In genomic region chr9:80059191-80059590, GRCh38 we compare ENCODE assay signal across 21 cellular contexts.
A peak's percentile ranks its signal among the peaks of the same experiment; 100 is the strongest.
DNase-seq lines count a peak whose midpoint lies in the region; FAIRE-seq and TF ChIP-seq lines count a peak whose summit lies in the region.
"Had no signal": no experiment of that assay in that cellular context is flagged by ENCODE, and none has a peak within 500 bp of the region (broad histone marks: within the 10 kb centered on the region; RNA-seq: fewer than 3 reads in every experiment).

No MANE protein-coding gene starts in this region.

- no peak overlapping the region for H3K4ac ChIP-seq in mesendoderm (ENCODE audit: low read depth, low read length)

- H2BK15ac ChIP-seq in mesendoderm (replicated peaks; ENCODE audit: low read depth) = no peak overlapping the region

- H3K36me3 ChIP-seq in mesendoderm (ENCODE audit: control insufficient read depth, insufficient read depth, low read length) = no peaks in the 10 kb centered on the region
- H3K36me3 ChIP-seq: BLaER1 treated with 17β-estradiol and CSF1 and Interleukin-3, amounts not matched to agents 10 nM and 100 nM had no signal

- peak; percentile 66 for FAIRE-seq in H54 (lab: Jason Lieb, UNC)
- FAIRE-seq: A549, D721Med, G401.6, GM12891, GM19239 had no signal

- H3K23ac ChIP-seq in mesendoderm (ENCODE audit: low read length) = no peak overlapping the region

- H2BK120ac ChIP-seq in mesendoderm (ENCODE audit: low read depth, low read length) = no peak overlapping the region

- no peaks in the 10 kb centered on the region for H3K79me2 ChIP-seq in mesendoderm (ENCODE audit: control insufficient read depth, insufficient read depth, low read length)

- H3K79me1 ChIP-seq in mesendoderm (ENCODE audit: low read length) = no peaks in the 10 kb centered on the region

- no peak overlapping the region for H4K8ac ChIP-seq in mesendoderm (ENCODE audit: low read depth, low read length)

- no peak overlapping the region for H3K9ac ChIP-seq in mesendoderm (ENCODE audit: low read length)
- H3K9ac ChIP-seq: BLaER1 treated with 17β-estradiol and CSF1 and Interleukin-3, amounts not matched to agents 10 nM and 100 nM had no signal

- DNase-seq in H54 (ENCODE audit: insufficient read length, low spot score) (no peak), SW480 (ENCODE audit: low spot score) (peak; percentile 1), mesendoderm (peak; percentile 74), KBM-7 (no peak), NCI-H2107 treated with DMSO at 0.1 percent for 48 hours (lab: John Stamatoyannopoulos, UW; ENCODE audit: unreplicated experiment) (no peak), inferior parietal cortex (ENCODE audit: extremely low spot score) (no peak)
- DNase-seq: AML-193; Caco-2; Calu3; CD4-positive, alpha-beta T cell; CD8-positive, alpha-beta T cell; DMS79 treated with DMSO at 0.1 percent for 48 hours; GF-D8 had no signal

- no peaks in the 10 kb centered on the region for H3K4me1 ChIP-seq in mesendoderm (ENCODE audit: control insufficient read depth, low read depth, low read length)
- H3K4me1 ChIP-seq: A549; BLaER1 treated with 17β-estradiol and CSF1 and Interleukin-3, amounts not matched to agents 10 nM and 100 nM; Caco-2 had no signal

- H3K27ac ChIP-seq in mesendoderm (ENCODE audit: low read depth, low read length) = no peak overlapping the region
- H3K27ac ChIP-seq: 22Rv1; A549; BLaER1 treated with 17β-estradiol and CSF1 and Interleukin-3, amounts not matched to agents 10 nM and 100 nM; C4-2B had no signal

- TF ChIP-seq POLR2A in H54 (IDR thresholded peaks at IDR 0.05; ENCODE audit: low read depth, low read length) = no peak

- no peak overlapping the region for H3K18ac ChIP-seq in mesendoderm (ENCODE audit: low read length)

- H2BK5ac ChIP-seq in mesendoderm (ENCODE audit: low read length) = no peak overlapping the region

- H4K5ac ChIP-seq in mesendoderm (ENCODE audit: low read length) = no peak overlapping the region

- in situ Hi-C loops in KBM-7 (cut with MboI; ENCODE audit: low pct_unique_long_range_greater_than_20kb, low sequenced_read_pairs) = no loop called here

- no peaks in the 10 kb centered on the region for H3K27me3 ChIP-seq in mesendoderm (ENCODE audit: insufficient read depth, low read length, poor library complexity)
- H3K27me3 ChIP-seq: BLaER1 treated with 17β-estradiol and CSF1 and Interleukin-3, amounts not matched to agents 10 nM and 100 nM had no signal

- H2AK5ac ChIP-seq in mesendoderm (ENCODE audit: low read length) = no peak overlapping the region

- WGBS in mesendoderm (ENCODE audit: extremely low coverage, insufficient coverage, low lambda C conversion rate) = no CpG with 5 or more reads among the region's 6 CpGs

- H3K4me2 ChIP-seq in mesendoderm (ENCODE audit: low read length) = no peak overlapping the region
- H3K4me2 ChIP-seq: A549; BLaER1 treated with 17β-estradiol and CSF1 and Interleukin-3, amounts not matched to agents 10 nM and 100 nM had no signal

- no peak overlapping the region for H3K4me3 ChIP-seq in mesendoderm (ENCODE audit: low read length)
- H3K4me3 ChIP-seq: A549; BLaER1 treated with 17β-estradiol and CSF1 and Interleukin-3, amounts not matched to agents 10 nM and 100 nM had no signal

- no peak overlapping the region for H3K56ac ChIP-seq in mesendoderm (ENCODE audit: low read length)

Comparison
In these comparisons a context has a peak if more than half of its experiments do, and no peak if none do; other contexts are left out.
1. DNase-seq: peak in SW480 (single experiment) and mesendoderm (single experiment); none in H54 (single experiment), KBM-7 (single experiment), NCI-H2107 treated with DMSO at 0.1 percent for 48 hours (single experiment) and inferior parietal cortex (single experiment).